In the genomic region with DNA sequence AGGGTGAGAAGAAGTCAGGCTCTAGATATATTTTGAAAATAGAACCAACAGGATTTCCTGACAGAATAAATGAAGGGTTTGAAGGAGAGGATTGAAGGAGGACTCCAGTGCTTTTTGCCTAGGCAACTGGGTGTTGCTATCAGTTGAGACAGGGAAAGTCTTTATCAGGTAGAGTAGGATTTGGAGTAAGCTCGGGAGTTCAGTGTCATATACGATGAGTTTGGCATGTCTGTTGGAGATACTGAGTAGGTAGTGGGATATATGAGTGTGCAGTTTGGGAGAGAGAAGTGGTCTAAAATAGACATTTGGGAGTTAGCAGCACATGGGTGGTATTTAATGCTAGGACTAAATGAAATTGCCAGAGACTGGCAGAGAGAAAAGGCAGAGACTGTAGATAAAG, we compare ENCODE assay signal across 13 cellular contexts.
DNase-seq lines count a peak whose midpoint lies in the region; ATAC-seq, FAIRE-seq and TF ChIP-seq lines count a peak whose summit lies in the region.
"Had no signal": no experiment of that assay in that cellular context is flagged by ENCODE, and none has a peak within 500 bp of the region (broad histone marks: within the 10 kb centered on the region; RNA-seq: fewer than 3 reads in every experiment).

No MANE protein-coding gene starts in this region.

- H3K18ac ChIP-seq in H9 (ENCODE audit: insufficient read length, low read depth, low read length) = no peak overlapping the region

- TF ChIP-seq RAD21 in K562 (CRISPR knock-in tag; conservative IDR thresholded peaks at IDR 0.05 in 1 of 2, IDR thresholded peaks at IDR 0.05 in 1 of 2) = no peak

- no peak for TF ChIP-seq CTCF in right atrium auricular region (IDR thresholded peaks at IDR 0.05)
- TF ChIP-seq CTCF in K562 (IDR thresholded peaks at IDR 0.05 in 2 of 3, conservative IDR thresholded peaks at IDR 0.05 in 1 of 3; ENCODE audit: insufficient read depth in 2 of 3, low read depth in 1 of 3, low read length in 3 of 3) = no peak
- no peak for TF ChIP-seq CTCF in thyroid gland (IDR thresholded peaks at IDR 0.05)
- TF ChIP-seq CTCF in H9 (conservative IDR thresholded peaks at IDR 0.05) = no peak

- CTCF ChIA-PET in K562 (lab: Yijun Ruan, JAX; ENCODE audit: low intra/inter-chr PET ratio) = no interaction called here

- H3K79me1 ChIP-seq in H9 (ENCODE audit: insufficient read depth, low read depth, low read length, poor library complexity, severe bottlenecking) = no peaks in the 10 kb centered on the region

- DNase-seq in right atrium auricular region (ENCODE audit: low spot score) = no peak
- DNase-seq in cardiac septum (ENCODE audit: low spot score) = no peak
- no peak for DNase-seq in Karpas-422
- DNase-seq in K562 (ENCODE audit: extremely low read depth in 1 of 4, low spot score in 3 of 4) = peak in 3 of 4 experiments; percentile 13 to 48 (median 31)
- no peak for DNase-seq in thyroid gland
- DNase-seq in KBM-7 = no peak
- no peak for DNase-seq in H9
- DNase-seq: CD4-positive, CD25-positive, alpha-beta regulatory T cell; DMS 273 treated with DMSO at 0.1 percent for 48 hours; GM23248 had no signal

- no peak overlapping the region for H4K5ac ChIP-seq in H9 (ENCODE audit: insufficient read length, low read depth, low read length)

- 0 out of 2 replicates have a peak, but pooled peaks cover 3% of the 10 kb centered on the region for H4K20me1 ChIP-seq in Karpas-422 (ENCODE audit: insufficient read depth, low read depth, low read length)
- no peaks in the 10 kb centered on the region for H4K20me1 ChIP-seq in K562 (replicated peaks; ENCODE audit: control insufficient read depth, insufficient read depth, low read length)
- H4K20me1 ChIP-seq in H9 (ENCODE audit: control insufficient read depth, insufficient read depth, insufficient read length) = no peaks in the 10 kb centered on the region

- no peak overlapping the region for H3T11ph ChIP-seq in H9 (ENCODE audit: low read length)

- in situ Hi-C loops in K562 (cut with MboI) (no loop called here), KBM-7 (cut with MboI; ENCODE audit: low pct_unique_long_range_greater_than_20kb, low sequenced_read_pairs) (no loop called here)

- H3K4me2 ChIP-seq in Karpas-422 (ENCODE audit: low read depth, low read length, poor library complexity, severe bottlenecking) = no peak overlapping the region
- peak overlapping the region; percentile 36 for H3K4me2 ChIP-seq in K562 (ENCODE audit: insufficient read depth, low read length)
- no peak overlapping the region for H3K4me2 ChIP-seq in H9 (ENCODE audit: insufficient read depth, insufficient read length, low read length)
- H3K4me2 ChIP-seq: A549 had no signal

- no peak overlapping the region for H4K91ac ChIP-seq in H9 (ENCODE audit: insufficient read length, low read depth, low read length)

- no peaks in the 10 kb centered on the region for H3K23me2 ChIP-seq in H9 (ENCODE audit: insufficient read length, low read depth, low read length, poor library complexity, severe bottlenecking)

- 0% methylated on average over 2 of the region's 2 CpGs for WGBS in K562 (ENCODE audit: insufficient coverage, low coverage, missing lambda C conversion rate)
- 89 to 94% methylated on average over 2 of the region's 2 CpGs for WGBS in thyroid gland, 2 donors
- no CpG with 5 or more reads among the region's 2 CpGs for WGBS in H9 (ENCODE audit: extremely low coverage, insufficient read length, low lambda C conversion rate)

- POLR2A ChIA-PET in K562 (lab: Yijun Ruan, JAX) = interaction anchor here (0.6 kb wide), 1 partner anchor 54 kb away, joined by 3 read pairs; no protein-coding TSS in a partner anchor

- H2BK20ac ChIP-seq in H9 (ENCODE audit: low read depth, low read length, poor library complexity, severe bottlenecking) = no peak overlapping the region

- peak overlapping the region; percentile 26 to 53 for H3K27ac ChIP-seq in right atrium auricular region
- peak overlapping the region; percentile 34 for H3K27ac ChIP-seq in Karpas-422 (ENCODE audit: low read length)
- H3K27ac ChIP-seq in K562 (ENCODE audit: extremely low read depth, low read depth, low read length) = peak overlapping the region; percentile 56; the same call in 1 of the 3 replicates
- H3K27ac ChIP-seq in thyroid gland = peak overlapping the region in 2 of 3 donors; percentile 66 to 81
- no peak overlapping the region for H3K27ac ChIP-seq in H9 (ENCODE audit: insufficient read length, low read depth, low read length)
- H3K27ac ChIP-seq: A549, GM23248, HL-60 had no signal

- no peak overlapping the region for H4K8ac ChIP-seq in H9 (replicated peaks; ENCODE audit: insufficient read length, low read depth, low read length)

- no peak overlapping the region for H2BK12ac ChIP-seq in H9 (ENCODE audit: insufficient read length, low read depth, low read length)

- no peaks in the 10 kb centered on the region; a peak in 2 of 5 replicates for H3K9me3 Mint-ChIP-seq in H9
- H3K9me3 Mint-ChIP-seq: CD4-positive, CD25-positive, alpha-beta regulatory T cell had no signal

- TF ChIP-seq POLR2A in K562 (conservative IDR thresholded peaks at IDR 0.05) = no peak
- no peak for TF ChIP-seq POLR2A in thyroid gland (IDR thresholded peaks at IDR 0.05)

- BruUV-seq in K562 (replicated peaks; lab: Mats Ljungman, UMichigan) = no TSS peak

- FAIRE-seq in K562 (lab: Jason Lieb, UNC) = peak; percentile 82
- FAIRE-seq: A549, H54 had no signal

- H3K4me3 Mint-ChIP-seq in H9 = no peak overlapping the region
- H3K4me3 Mint-ChIP-seq: CD4-positive, CD25-positive, alpha-beta regulatory T cell had no signal

- H2AFZ ChIP-seq in Karpas-422 (ENCODE audit: low read length) (no peak overlapping the region), K562 (ENCODE audit: low read depth, low read length) (no peak overlapping the region), H9 (ENCODE audit: low read length) (no peak overlapping the region)
- H2AFZ ChIP-seq: GM23248 had no signal

- no peaks in the 10 kb centered on the region for H3K9me1 ChIP-seq in K562 (ENCODE audit: control insufficient read depth, insufficient read depth, low read length)

- H3K4me1 ChIP-seq in right atrium auricular region = peaks cover 0 to 55% of the 10 kb centered on the region in 2 donors
- H3K4me1 ChIP-seq in Karpas-422 (ENCODE audit: low read length) = peaks cover 60% of the 10 kb centered on the region
- peaks cover 3 to 36% of the 10 kb centered on the region in 2 experiments; a peak in 2 of 5 replicates for H3K4me1 ChIP-seq in K562 (replicated peaks in 1 of 2; ENCODE audit: control insufficient read depth in 2 of 2, insufficient read depth in 2 of 2, low read length in 2 of 2)
- peaks cover 30 to 57% of the 10 kb centered on the region in 2 donors for H3K4me1 ChIP-seq in thyroid gland
- no peaks in the 10 kb centered on the region for H3K4me1 ChIP-seq in H9 (ENCODE audit: insufficient read depth, low read length)
- H3K4me1 ChIP-seq: A549 had no signal

- peaks cover 97% of the 10 kb centered on the region for H3K79me2 ChIP-seq in Karpas-422 (ENCODE audit: low read length)
- peaks cover 45% of the 10 kb centered on the region for H3K79me2 ChIP-seq in K562 (ENCODE audit: control insufficient read depth, insufficient read depth, low read length)
- H3K79me2 ChIP-seq in H9 (ENCODE audit: insufficient read depth, low read length) = no peaks in the 10 kb centered on the region

- intact Hi-C loops in cardiac septum (cut with DNase I) = no loop called here
- intact Hi-C loops in K562 (cut with micrococcal nuclease) = no loop called here
- intact Hi-C loops in thyroid gland (cut with DNase I) = no loop called here

- no peak overlapping the region for H2BK15ac ChIP-seq in H9 (ENCODE audit: low read depth, low read length)

- no peaks in the 10 kb centered on the region for H3K9me3 ChIP-seq in right atrium auricular region
- no peaks in the 10 kb centered on the region for H3K9me3 ChIP-seq in Karpas-422 (ENCODE audit: low read length)
- 0 out of 2 replicates have a peak, but pooled peaks cover 1% of the 10 kb centered on the region for H3K9me3 ChIP-seq in K562 (replicated peaks; ENCODE audit: control insufficient read depth, insufficient read depth, low read depth, low read length)
- no peaks in the 10 kb centered on the region for H3K9me3 ChIP-seq in thyroid gland
- H3K9me3 ChIP-seq in H9 (ENCODE audit: control insufficient read depth, low read depth, low read length) = no peaks in the 10 kb centered on the region
- H3K9me3 ChIP-seq: A549 had no signal

- H3K4me3 ChIP-seq in right atrium auricular region = no peak overlapping the region
- no peak overlapping the region for H3K4me3 ChIP-seq in Karpas-422 (ENCODE audit: low read length)
- H3K4me3 ChIP-seq in K562 = no peak overlapping the region
- no peak overlapping the region for H3K4me3 ChIP-seq in thyroid gland (replicated peaks in 1 of 3)
- H3K4me3 ChIP-seq: A549, GM23248 had no signal

- H2AK5ac ChIP-seq in H9 (ENCODE audit: insufficient read length, low read length) = no peak overlapping the region

- no peak for TF ChIP-seq EP300 in K562 (IDR thresholded peaks at IDR 0.05; ENCODE audit: low read length)

- H3K36me3 ChIP-seq in right atrium auricular region = no peaks in the 10 kb centered on the region
- peaks cover 60% of the 10 kb centered on the region for H3K36me3 ChIP-seq in Karpas-422 (ENCODE audit: insufficient read depth, low read length)
- H3K36me3 ChIP-seq in K562 (ENCODE audit: control insufficient read depth, insufficient read depth, low read length) = peaks cover 33% of the 10 kb centered on the region; the same call in 2 of the 3 replicates
- no peaks in the 10 kb centered on the region for H3K36me3 ChIP-seq in thyroid gland

- no peak overlapping the region for H3K4ac ChIP-seq in H9 (ENCODE audit: low read depth, low read length)

- H3K56ac ChIP-seq in H9 (ENCODE audit: insufficient read length, low read depth, low read length) = no peak overlapping the region

- peaks cover 4 to 5% of the 10 kb centered on the region in 2 experiments; a peak in 2 of 4 replicates for H3K4me1 Mint-ChIP-seq in H9

- no peaks in the 10 kb centered on the region for H3K27me3 Mint-ChIP-seq in H9 (ENCODE audit: low read depth)
- H3K27me3 Mint-ChIP-seq: CD4-positive, CD25-positive, alpha-beta regulatory T cell had no signal

- ATAC-seq in K562 = peak; percentile 55
- ATAC-seq: A549 had no signal

- H3K36me3 Mint-ChIP-seq in H9 (ENCODE audit: insufficient read depth in 1 of 3, low read depth in 3 of 3) = no peaks in the 10 kb centered on the region

- H3K9me2 ChIP-seq in Karpas-422 (replicated peaks; ENCODE audit: insufficient read depth, low read length) = no peaks in the 10 kb centered on the region

- H3K23ac ChIP-seq in H9 (ENCODE audit: insufficient read length, low read depth, low read length) = no peak overlapping the region

- no peak overlapping the region for H2BK120ac ChIP-seq in H9 (ENCODE audit: low read depth, low read length, poor library complexity, severe bottlenecking)

- H3K27ac Mint-ChIP-seq in H9 = no peak overlapping the region
- H3K27ac Mint-ChIP-seq: CD4-positive, CD25-positive, alpha-beta regulatory T cell had no signal

- H3K14ac ChIP-seq in H9 (ENCODE audit: insufficient read depth, low read length) = no peak overlapping the region

- no peak overlapping the region for H2BK5ac ChIP-seq in H9 (ENCODE audit: insufficient read length, low read length)

- H3K9ac ChIP-seq in Karpas-422 (ENCODE audit: low read length) = no peak overlapping the region
- H3K9ac ChIP-seq in K562 (ENCODE audit: insufficient read depth in 1 of 2, low read depth in 2 of 2, low read length in 2 of 2) = peak overlapping the region in 1 of 2 experiments; percentile 10; a peak in 1 of 4 replicates
- H3K9ac ChIP-seq in H9 (ENCODE audit: extremely low read depth, insufficient read length, low read length) = no peak overlapping the region
- H3K9ac ChIP-seq: GM23248 had no signal

- H3K27me3 ChIP-seq in right atrium auricular region = no peaks in the 10 kb centered on the region
- H3K27me3 ChIP-seq in Karpas-422 (ENCODE audit: low read length) = no peaks in the 10 kb centered on the region
- no peaks in the 10 kb centered on the region for H3K27me3 ChIP-seq in K562 (ENCODE audit: control insufficient read depth in 2 of 2, insufficient read depth in 2 of 2, low read length in 2 of 2)
- no peaks in the 10 kb centered on the region for H3K27me3 ChIP-seq in thyroid gland
- no peaks in the 10 kb centered on the region for H3K27me3 ChIP-seq in H9 (ENCODE audit: insufficient read depth, low read length)

Comparison
In these comparisons a context has a peak if more than half of its experiments do, and no peak if none do; other contexts are left out.
1. DNase-seq: peak in K562 (3 of 4); none in right atrium auricular region (single experiment), cardiac septum (single experiment), Karpas-422 (single experiment), thyroid gland (0 of 2), KBM-7 (single experiment) and H9 (single experiment).